In the genomic region with DNA sequence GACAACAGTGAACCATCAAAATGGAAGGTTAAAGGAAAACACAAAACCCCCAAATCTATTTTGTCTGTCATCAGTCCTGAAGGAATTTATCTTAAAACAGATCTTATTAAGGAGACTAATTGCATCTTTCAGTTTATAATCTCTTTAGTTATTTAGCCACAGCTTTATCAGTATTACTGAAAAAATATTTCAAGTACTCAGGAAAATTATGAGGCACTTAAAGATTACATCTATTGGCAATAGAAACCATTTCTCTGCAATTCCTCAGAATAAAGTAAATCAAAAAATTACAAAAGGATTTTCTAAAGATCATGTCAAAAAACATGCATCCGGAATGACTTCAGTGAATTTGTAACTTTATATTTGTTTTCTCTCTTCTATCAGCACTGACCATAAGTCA, we compare ENCODE assay signal across 2 cellular contexts.
TF ChIP-seq lines count a peak whose summit lies in the region.

No MANE protein-coding gene starts in this region.

TF ChIP-seq in IMR-90, 13 proteins besides CTCF, POLR2A, EP300 and RAD21:
- TF ChIP-seq, protein P1, sequence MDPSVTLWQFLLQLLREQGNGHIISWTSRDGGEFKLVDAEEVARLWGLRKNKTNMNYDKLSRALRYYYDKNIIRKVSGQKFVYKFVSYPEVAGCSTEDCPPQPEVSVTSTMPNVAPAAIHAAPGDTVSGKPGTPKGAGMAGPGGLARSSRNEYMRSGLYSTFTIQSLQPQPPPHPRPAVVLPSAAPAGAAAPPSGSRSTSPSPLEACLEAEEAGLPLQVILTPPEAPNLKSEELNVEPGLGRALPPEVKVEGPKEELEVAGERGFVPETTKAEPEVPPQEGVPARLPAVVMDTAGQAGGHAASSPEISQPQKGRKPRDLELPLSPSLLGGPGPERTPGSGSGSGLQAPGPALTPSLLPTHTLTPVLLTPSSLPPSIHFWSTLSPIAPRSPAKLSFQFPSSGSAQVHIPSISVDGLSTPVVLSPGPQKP (IDR thresholded peaks at IDR 0.05; ENCODE audit: borderline replicate concordance, low read depth, low read length), result no peak
- TF ChIP-seq BHLHE40 (IDR thresholded peaks at IDR 0.05; ENCODE audit: low read depth, low read length) (no peak), FOS (IDR thresholded peaks at IDR 0.05; ENCODE audit: low read depth, low read length) (no peak), RFX5 (IDR thresholded peaks at IDR 0.05; ENCODE audit: low read depth, low read length) (no peak), CEBPB (IDR thresholded peaks at IDR 0.05; ENCODE audit: low read depth, low read length) (no peak), RCOR1 (IDR thresholded peaks at IDR 0.05; ENCODE audit: insufficient replicate concordance, low read length) (no peak), MXI1 (IDR thresholded peaks at IDR 0.05; ENCODE audit: borderline replicate concordance, low read depth, low read length) (no peak), CHD1 (IDR thresholded peaks at IDR 0.05; ENCODE audit: low read depth, low read length) (no peak), MAFK (IDR thresholded peaks at IDR 0.05; ENCODE audit: low read depth, low read length) (no peak)

TF ChIP-seq in GM12891, 5 proteins besides CTCF, POLR2A, EP300 and RAD21:
- no peak for TF ChIP-seq POU2F2 (IDR thresholded peaks at IDR 0.05; ENCODE audit: low read depth, low read length)
- TF ChIP-seq PAX5 (IDR thresholded peaks at IDR 0.05; ENCODE audit: insufficient read depth, low read length, severe bottlenecking), result no peak
- TF ChIP-seq TAF1 (IDR thresholded peaks at IDR 0.05; ENCODE audit: low read depth, low read length), result no peak
- no peak for TF ChIP-seq POLR2AphosphoS5 (IDR thresholded peaks at IDR 0.05; ENCODE audit: low read depth, low read length)
- TF ChIP-seq SPI1 (IDR thresholded peaks at IDR 0.05; ENCODE audit: low read depth, low read length), result no peak
